Comparison of ENCODE assay signal across 8 cellular contexts in the genomic region with DNA sequence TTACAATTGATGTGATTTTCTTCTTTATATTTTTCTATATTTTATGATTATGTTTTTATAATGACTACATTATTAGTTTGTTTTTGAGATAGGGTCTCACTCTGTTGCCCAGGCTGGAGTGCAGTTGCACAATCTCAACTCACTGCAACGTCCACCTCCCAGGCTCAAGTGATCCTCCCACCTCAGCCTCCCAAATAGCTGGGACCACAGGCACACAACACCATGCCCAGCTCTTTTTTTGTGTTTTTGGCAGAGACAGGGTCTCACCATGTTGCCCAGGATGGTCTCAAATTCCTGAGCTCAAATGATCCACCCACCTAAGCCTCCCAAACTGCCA. TPM values are rescaled to one million over a fixed set of nuclear protein-coding genes. Genes with fewer than 3 reads are reported as not detected.
DNase-seq lines count a peak whose midpoint lies in the region; ATAC-seq and TF ChIP-seq lines count a peak whose summit lies in the region.
"Not testable (repeated sequence)": the region's sequence is repeated elsewhere in the genome, so short reads cannot be mapped to it uniquely, and the experiment has no call there.

No MANE protein-coding gene starts in this region.

- CTCF ChIA-PET in activated B cell treated with CpG ODN at 0.5 μM for 24 hours (lab: Charles Lee) = not testable (repeated sequence)

- intact Hi-C loops in activated B cell treated with CpG ODN at 0.5 μM for 24 hours (cut with micrococcal nuclease) = not testable (repeated sequence)

- H3K9me3 Mint-ChIP-seq in activated B cell treated with CpG ODN at 0.5 μM for 24 hours; activated T-helper 17 cell treated with anti-CD3 and anti-CD28 coated beads, Interleukin-2, amount 50 U/mL, for 72 hours; naive B cell: not testable (repeated sequence)

- H3K27me3 ChIP-seq in BLaER1; HL-60 (ENCODE audit: insufficient read depth, poor library complexity, severe bottlenecking); OCI-LY3 (ENCODE audit: low read depth, low read length); adipocyte (replicated peaks; ENCODE audit: control insufficient read depth, insufficient read depth, low read length); thymus (ENCODE audit: control insufficient read depth, insufficient read depth): not testable (repeated sequence)

- DNase-seq in HL-60 (ENCODE audit: low read depth in 1 of 2, low spot score in 1 of 2); activated B cell treated with CpG ODN at 0.5 μM for 24 hours; adipocyte (ENCODE audit: low read depth); naive B cell: not testable (repeated sequence)

- H3K27ac ChIP-seq in BLaER1 = peak overlapping the region; percentile 77
- H3K27ac ChIP-seq in HL-60 (replicated peaks) = peak overlapping the region; percentile 15
- H3K27ac ChIP-seq in OCI-LY3 (ENCODE audit: low read length) = peak overlapping the region; percentile 66; the same call in 1 of the 2 replicates
- H3K27ac ChIP-seq in thymus (ENCODE audit: low read depth) = not testable (repeated sequence)

- peaks cover 13% of the 10 kb centered on the region for H3K79me2 ChIP-seq in OCI-LY3 (ENCODE audit: low read length)

- not testable (repeated sequence) for ATAC-seq in activated B cell treated with CpG ODN at 0.5 μM for 24 hours (ENCODE audit: low read depth); activated T-helper 17 cell treated with anti-CD3 and anti-CD28 coated beads, Interleukin-2, amount 50 U/mL, for 72 hours (replicated peaks); naive B cell (ENCODE audit: low read depth in 2 of 2)

- H3K36me3 ChIP-seq in BLaER1; OCI-LY3 (replicated peaks; ENCODE audit: low read depth, low read length); adipocyte (ENCODE audit: control insufficient read depth, insufficient read depth, low read length, severe bottlenecking); thymus (ENCODE audit: control insufficient read depth, insufficient read depth): not testable (repeated sequence)

- peaks cover 59% of the 10 kb centered on the region for H3K4me1 ChIP-seq in BLaER1
- peaks cover 24% of the 10 kb centered on the region for H3K4me1 ChIP-seq in OCI-LY3 (ENCODE audit: low read length)
- H3K4me1 ChIP-seq in adipocyte (ENCODE audit: control insufficient read depth, insufficient read depth, low read length) = not testable (repeated sequence)
- peaks cover 12% of the 10 kb centered on the region for H3K4me1 ChIP-seq in thymus (ENCODE audit: control insufficient read depth, insufficient read depth, low read length)

- not testable (repeated sequence) for H3K27me3 Mint-ChIP-seq in activated B cell treated with CpG ODN at 0.5 μM for 24 hours; activated T-helper 17 cell treated with anti-CD3 and anti-CD28 coated beads, Interleukin-2, amount 50 U/mL, for 72 hours; naive B cell

- H3K36me3 Mint-ChIP-seq in activated B cell treated with CpG ODN at 0.5 μM for 24 hours (ENCODE audit: low read depth); naive B cell: not testable (repeated sequence)
- H3K36me3 Mint-ChIP-seq in activated T-helper 17 cell treated with anti-CD3 and anti-CD28 coated beads, Interleukin-2, amount 50 U/mL, for 72 hours (ENCODE audit: low read depth) = peaks cover 11% of the 10 kb centered on the region

- WGBS in thymus = 78% methylated on average over 1 of the region's 1 CpG

- H3K9ac ChIP-seq in BLaER1 (peak overlapping the region; percentile 62), adipocyte (ENCODE audit: low read length) (peak overlapping the region; percentile 49)
- not testable (repeated sequence) for H3K9ac ChIP-seq in OCI-LY3 (ENCODE audit: low read length)

- not testable (repeated sequence) for H3K9me3 ChIP-seq in BLaER1; OCI-LY3 (ENCODE audit: insufficient read depth, low read length); adipocyte (ENCODE audit: control insufficient read depth, low read length); thymus (ENCODE audit: control insufficient read depth)

- not testable (repeated sequence) for H4K20me1 ChIP-seq in BLaER1; OCI-LY3 (ENCODE audit: insufficient read depth, low read length)

- H3K4me1 Mint-ChIP-seq in activated B cell treated with CpG ODN at 0.5 μM for 24 hours (peaks cover 38% of the 10 kb centered on the region), naive B cell (peaks cover 33 to 47% (median 34%) of the 10 kb centered on the region in 3 donors)
- H3K4me1 Mint-ChIP-seq in activated T-helper 17 cell treated with anti-CD3 and anti-CD28 coated beads, Interleukin-2, amount 50 U/mL, for 72 hours = peaks cover 24% of the 10 kb centered on the region

- TF ChIP-seq CTCF in HL-60 (IDR thresholded peaks at IDR 0.05; ENCODE audit: insufficient read depth, low read length); OCI-LY3 (IDR thresholded peaks at IDR 0.05; ENCODE audit: low read depth, low read length); activated B cell treated with CpG ODN at 0.5 μM for 24 hours (IDR thresholded peaks at IDR 0.05): not testable (repeated sequence)

- H3K4me3 Mint-ChIP-seq in activated B cell treated with CpG ODN at 0.5 μM for 24 hours = not testable (repeated sequence)
- H3K4me3 Mint-ChIP-seq in activated T-helper 17 cell treated with anti-CD3 and anti-CD28 coated beads, Interleukin-2, amount 50 U/mL, for 72 hours = peak overlapping the region; percentile 80
- H3K4me3 Mint-ChIP-seq in naive B cell = peak overlapping the region in 4 of 8 donors; percentile 25 to 85 (median 65)

- not testable (repeated sequence) for H2AFZ ChIP-seq in OCI-LY3 (ENCODE audit: low read depth, low read length)

- POLR2A ChIA-PET in activated B cell treated with CpG ODN at 0.5 μM for 24 hours (lab: Charles Lee) = interaction anchor here (0.6 to 1.0 kb wide), 3 partner anchors 31 to 728 kb away, joined by 3 read pairs; partner anchors contain the start of gene TBL2

- H3K4me3 ChIP-seq in BLaER1 (peak overlapping the region; percentile 41), thymus (ENCODE audit: low read length) (peak overlapping the region; percentile 33)
- not testable (repeated sequence) for H3K4me3 ChIP-seq in HL-60 (replicated peaks; ENCODE audit: insufficient read depth, low read length); OCI-LY3 (ENCODE audit: low read length); adipocyte (ENCODE audit: low read length)

- H3K27ac Mint-ChIP-seq in activated B cell treated with CpG ODN at 0.5 μM for 24 hours (peak overlapping the region; percentile 79), naive B cell (peak overlapping the region in 4 of 6 donors; percentile 11 to 83 (median 52))
- H3K27ac Mint-ChIP-seq in activated T-helper 17 cell treated with anti-CD3 and anti-CD28 coated beads, Interleukin-2, amount 50 U/mL, for 72 hours = not testable (repeated sequence)

- peak overlapping the region; percentile 84 for H3K4me2 ChIP-seq in BLaER1
- peak overlapping the region; percentile 70; the same call in 1 of the 2 replicates for H3K4me2 ChIP-seq in OCI-LY3 (ENCODE audit: low read length)

RNA-seq across cellular contexts. Expression of gene BAZ1B, which starts 4.0 kb away (rescaled TPM):
- total RNA-seq in activated B cell treated with CpG ODN at 0.5 μM for 24 hours = 53.6 and 59.1 TPM in 2 replicates
- total RNA-seq in activated T-helper 17 cell treated with anti-CD3 and anti-CD28 coated beads, Interleukin-2, amount 50 U/mL, for 72 hours = 100 to 1,000 TPM in 1 of 2 donors, 10 to 100 TPM in 1; 59.7 to 102 TPM
- polyA plus RNA-seq in naive B cell (ENCODE audit: low read depth in 6 of 6) (10 to 100 TPM in 5 of 6 donors, 1 to 10 TPM in 1; 8.6 to 31.2 (median 13.5) TPM), thymus (18.7 TPM)

RNA-seq across cellular contexts. Expression of gene BCL7B, which starts 31.4 kb away (rescaled TPM):
- 62.0 and 62.6 TPM in 2 replicates for total RNA-seq in activated B cell treated with CpG ODN at 0.5 μM for 24 hours
- total RNA-seq in activated T-helper 17 cell treated with anti-CD3 and anti-CD28 coated beads, Interleukin-2, amount 50 U/mL, for 72 hours = 10 to 100 TPM; 52.4 to 76.7 TPM
- polyA plus RNA-seq in naive B cell (ENCODE audit: low read depth in 6 of 6) = 100 to 1,000 TPM in 1 of 6 donors, 10 to 100 TPM in 5; 83.3 to 112 (median 88.9) TPM
- polyA plus RNA-seq in thymus = 54.9 TPM

RNA-seq across cellular contexts. Expression of gene TBL2, which starts 52.3 kb away (rescaled TPM):
- total RNA-seq in activated B cell treated with CpG ODN at 0.5 μM for 24 hours = 26.1 and 33.5 TPM in 2 replicates
- 10 to 100 TPM; 34.7 to 43.5 TPM for total RNA-seq in activated T-helper 17 cell treated with anti-CD3 and anti-CD28 coated beads, Interleukin-2, amount 50 U/mL, for 72 hours
- polyA plus RNA-seq in naive B cell (ENCODE audit: low read depth in 6 of 6) = 10 to 100 TPM; 15.6 to 34.0 (median 21.3) TPM
- 16.1 TPM for polyA plus RNA-seq in thymus
